ENCODE assay signal across 22 cellular contexts in the genomic region with DNA sequence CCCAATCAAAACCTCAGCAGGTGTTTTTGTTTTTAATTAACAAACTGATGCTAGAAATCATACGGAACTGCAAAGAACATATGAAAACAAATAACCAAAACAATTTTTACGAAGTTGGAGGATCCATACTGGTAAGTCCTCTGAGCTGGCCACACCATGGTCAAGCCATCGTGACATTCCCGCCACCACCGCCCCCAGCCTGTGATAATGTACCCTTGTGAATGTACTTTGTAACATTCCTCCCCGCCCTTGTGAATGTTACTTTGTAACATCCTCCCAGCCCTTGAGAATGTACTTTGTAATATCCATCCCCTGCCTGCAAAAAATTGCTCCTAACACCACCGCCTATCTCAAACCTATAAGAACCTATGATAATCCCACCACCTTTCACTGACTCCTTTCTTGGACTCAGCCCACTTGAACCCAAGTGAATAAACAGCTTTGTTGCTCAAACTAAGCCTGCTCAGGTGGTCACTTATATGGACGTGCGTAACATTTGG.
"Had no signal": no experiment of that assay in that cellular context is flagged by ENCODE, and none has a peak within 500 bp of the region (broad histone marks: within the 10 kb centered on the region; RNA-seq: fewer than 3 reads in every experiment).

No MANE protein-coding gene starts in this region.

- H3K9me3 Mint-ChIP-seq: memory B cell, natural killer cell had no signal

- H3K4me1 Mint-ChIP-seq: mesothelial cell of epicardium had no signal

- H3K9me3 ChIP-seq: ovary, psoas muscle, transverse colon, upper lobe of right lung, uterus had no signal

- H3K27ac Mint-ChIP-seq: mesothelial cell of epicardium; natural killer cell; stimulated activated naive B cell treated with anti-CD40 and anti-IgM and Interleukin-4, amounts not matched to agents 10 μg/mL and 1 μg/mL and 100 μg/mL, for 72 hours; stimulated activated naive CD8-positive, alpha-beta T cell treated with anti-CD3 and anti-CD28 coated beads, Interleukin-15, Interleukin-2, amounts not matched to agents 100 ng/mL and 50 ng/mL, for 24 hours had no signal

- H3K27me3 ChIP-seq: ovary, spleen, transverse colon, upper lobe of right lung, uterus had no signal

- H3K27ac ChIP-seq: ovary, psoas muscle, skin epidermis, spleen, transverse colon, upper lobe of right lung, uterus had no signal

- H3K4me3 Mint-ChIP-seq: memory B cell; mesothelial cell of epicardium; natural killer cell; stimulated activated naive B cell treated with anti-CD40 and anti-IgM and Interleukin-4, amounts not matched to agents 10 μg/mL and 1 μg/mL and 100 μg/mL, for 72 hours; stimulated activated naive CD8-positive, alpha-beta T cell treated with anti-CD3 and anti-CD28 coated beads, Interleukin-15, Interleukin-2, amounts not matched to agents 100 ng/mL and 50 ng/mL, for 24 hours had no signal

- ATAC-seq: left ventricle myocardium superior; mucosa of descending colon; natural killer cell; psoas muscle; right cardiac atrium; stimulated activated naive B cell treated with anti-CD40 and anti-IgM and Interleukin-4, amounts not matched to agents 10 μg/mL and 1 μg/mL and 100 μg/mL, for 72 hours; upper lobe of right lung had no signal

- H3K4me3 ChIP-seq: lung, mucosa of descending colon, ovary, psoas muscle, skin epidermis, spleen, transverse colon, upper lobe of right lung, uterus had no signal

- H3K36me3 ChIP-seq: ovary, transverse colon, upper lobe of right lung, uterus had no signal

- H3K27me3 Mint-ChIP-seq: memory B cell; stimulated activated naive B cell treated with anti-CD40 and anti-IgM and Interleukin-4, amounts not matched to agents 10 μg/mL and 1 μg/mL and 100 μg/mL, for 72 hours; stimulated activated naive CD8-positive, alpha-beta T cell treated with anti-CD3 and anti-CD28 coated beads, Interleukin-15, Interleukin-2, amounts not matched to agents 100 ng/mL and 50 ng/mL, for 24 hours had no signal

- H3K4me1 ChIP-seq: psoas muscle, spleen, transverse colon, upper lobe of right lung, uterus had no signal

- H3K36me3 Mint-ChIP-seq: natural killer cell had no signal

- DNase-seq: cortex of kidney; effector CD4-positive, alpha-beta T cell; head of caudate nucleus; left ventricle myocardium superior; mucosa of descending colon; natural killer cell; occipital lobe; ovary; posterior cingulate gyrus; psoas muscle; right cardiac atrium; spleen; stimulated activated CD4-positive, alpha-beta T cell treated with anti-CD3 and anti-CD28 coated beads, Interleukin-2, amount 100 ng/mL, for 48 hours; stimulated activated naive B cell treated with anti-CD40 and anti-IgM and Interleukin-4, amounts not matched to agents 10 μg/mL and 1 μg/mL and 100 μg/mL, for 72 hours; transverse colon; upper lobe of right lung; uterus had no signal
